Comparison of ENCODE assay signal across 8 cellular contexts in genomic region chr11:119721129-119722120, GRCh38. TPM values are rescaled to one million over a fixed set of nuclear protein-coding genes. Genes with fewer than 3 reads are reported as not detected.
DNase-seq lines count a peak whose midpoint lies in the region; ATAC-seq and TF ChIP-seq lines count a peak whose summit lies in the region.

No MANE protein-coding gene starts in this region.

- H3K27ac ChIP-seq in SK-N-SH (ENCODE audit: low read depth in 2 of 2, low read length in 1 of 2) (peak overlapping the region in 1 of 2 experiments; percentile 78; a peak in 2 of 4 replicates), heart left ventricle (peak overlapping the region in 1 of 12 donors; percentile 18), transverse colon (peak overlapping the region in 1 of 4 donors; percentile 59)

- peaks cover 29% of the 10 kb centered on the region for H4K20me1 ChIP-seq in SK-N-SH (ENCODE audit: insufficient read depth)

- H3K9me2 ChIP-seq in SK-N-SH, result no peaks in the 10 kb centered on the region

- 60% methylated on average over 10 of the region's 13 CpGs for WGBS in SK-N-SH (ENCODE audit: low lambda C conversion rate)
- 69 to 76% (median 71%) methylated on average over 13 of the region's 13 CpGs for WGBS in heart left ventricle, 4 donors
- WGBS in transverse colon (ENCODE audit: low coverage in 1 of 2), 2 donors, result 46 to 93% methylated on average over 3 to 13 of the region's 13 CpGs

- peaks cover 9 to 91% of the 10 kb centered on the region in 2 experiments; a peak in 2 of 4 replicates for H3K4me1 ChIP-seq in SK-N-SH (ENCODE audit: control insufficient read depth in 1 of 2, insufficient read depth in 2 of 2, low read depth in 1 of 2, low read length in 1 of 2)
- peaks cover 0 to 14% (median 3%) of the 10 kb centered on the region in 12 donors for H3K4me1 ChIP-seq in heart left ventricle
- peaks cover 0 to 29% (median 18%) of the 10 kb centered on the region in 4 donors for H3K4me1 ChIP-seq in transverse colon

- H3F3A ChIP-seq in SK-N-SH (replicated peaks; ENCODE audit: insufficient read depth), result no peaks in the 10 kb centered on the region

- H3K4me3 ChIP-seq in SK-N-SH (ENCODE audit: low read depth in 2 of 2, low read length in 1 of 2), result no peak overlapping the region
- H3K4me3 ChIP-seq in heart left ventricle, result no peak overlapping the region
- H3K4me3 ChIP-seq in transverse colon, result no peak overlapping the region

- in situ Hi-C loops in transverse colon (cut with MboI; ENCODE audit: low pct_ligation_motif_present in 1 of 4, low pct_unique_long_range_greater_than_20kb in 1 of 4, low sequenced_read_pairs in 3 of 4), result no loop called here

- peak; percentile 32 for TF ChIP-seq RAD21 in SK-N-SH (IDR thresholded peaks at IDR 0.05; ENCODE audit: low read length)

- DNase-seq in NCI-H82 (lab: John Stamatoyannopoulos, UW), result peak; percentile 60
- DNase-seq in NCI-H82 treated with DMSO at 0.1 percent for 48 hours (lab: John Stamatoyannopoulos, UW; ENCODE audit: unreplicated experiment), result no peak
- peak; percentile 75 for DNase-seq in SK-N-SH
- peak in 4 of 5 donors; percentile 50 to 60 (median 54) for DNase-seq in heart left ventricle
- DNase-seq in transverse colon, result no peak
- no peak for DNase-seq in stimulated activated CD4-positive, alpha-beta T cell treated with anti-CD3 and anti-CD28 coated beads, Interleukin-4, amount 100 ng/mL, for 24 hours
- DNase-seq in NCI-H1694 (lab: John Stamatoyannopoulos, UW), result no peak

- no peak overlapping the region for H2AFZ ChIP-seq in SK-N-SH (ENCODE audit: low read depth)

- CTCF ChIA-PET in SK-N-SH (lab: Yijun Ruan, JAX), result interaction anchor here (0.6 to 3.1 kb wide), 27 partner anchors 8 to 387 kb away, joined by 3 to 22 read pairs (median 3); partner anchors contain the start of gene NECTIN1

- 0 out of 4 replicates have a peak, but pooled peaks of 1 of the 2 experiments have one; percentile 35 for TF ChIP-seq EP300 in SK-N-SH (IDR thresholded peaks at IDR 0.05; ENCODE audit: borderline replicate concordance in 1 of 2, low read depth in 1 of 2, low read length in 1 of 2)
- TF ChIP-seq EP300 in transverse colon (IDR thresholded peaks at IDR 0.05; ENCODE audit: low read depth), result no peak

- peaks cover 8% of the 10 kb centered on the region; the same call in 1 of the 2 replicates for H3K79me2 ChIP-seq in SK-N-SH (ENCODE audit: insufficient read depth)

- no peaks in the 10 kb centered on the region for H3K27me3 ChIP-seq in SK-N-SH (ENCODE audit: insufficient read depth)
- H3K27me3 ChIP-seq in heart left ventricle, result no peaks in the 10 kb centered on the region
- no peaks in the 10 kb centered on the region for H3K27me3 ChIP-seq in transverse colon

- no peak overlapping the region for H3K9ac ChIP-seq in SK-N-SH

- ATAC-seq in heart left ventricle (peak; percentile 57 to 72 (median 60)), GM18907 (IDR thresholded peaks at IDR 0.05; ENCODE audit: unreplicated experiment) (no peak)

- H3K9me3 ChIP-seq in SK-N-SH (no peaks in the 10 kb centered on the region), heart left ventricle (no peaks in the 10 kb centered on the region), transverse colon (no peaks in the 10 kb centered on the region)

- intact Hi-C loops in heart left ventricle (cut with DNase I) (loop anchor here in 5 of 10 donors (5.0 to 10.0 kb wide), 4 partner anchors 39 to 383 kb away; no protein-coding TSS in a partner anchor), transverse colon (cut with DNase I; ENCODE audit: low total_unique reads) (no loop called here)

- POLR2A ChIA-PET in SK-N-SH (lab: Yijun Ruan, JAX), result interaction anchor here (0.8 to 1.2 kb wide), 2 partner anchors 8 to 20 kb away, joined by 3 read pairs; partner anchors contain the start of gene NECTIN1

- no peak for TF ChIP-seq POLR2A in heart left ventricle (IDR thresholded peaks at IDR 0.05)
- no peak for TF ChIP-seq POLR2A in transverse colon (IDR thresholded peaks at IDR 0.05)

- H3K4me2 ChIP-seq in SK-N-SH, result peak overlapping the region; percentile 25; the same call in 1 of the 2 replicates

- TF ChIP-seq CTCF in SK-N-SH (IDR thresholded peaks at IDR 0.05) (peak; percentile 47), heart left ventricle (IDR thresholded peaks at IDR 0.05) (peak; percentile 19 to 68 (median 47)), transverse colon (IDR thresholded peaks at IDR 0.05) (peak; percentile 27 to 60 (median 44))

- H3K36me3 ChIP-seq in SK-N-SH (replicated peaks in 1 of 2; ENCODE audit: control insufficient read depth in 1 of 2, insufficient read depth in 2 of 2, low read length in 1 of 2), result no peaks in the 10 kb centered on the region
- no peaks in the 10 kb centered on the region for H3K36me3 ChIP-seq in heart left ventricle
- H3K36me3 ChIP-seq in transverse colon, result no peaks in the 10 kb centered on the region

TF ChIP-seq in SK-N-SH, 30 proteins besides CTCF, POLR2A, EP300 and RAD21:
- TF ChIP-seq JUND (IDR thresholded peaks at IDR 0.05) (no peak), TCF12 (IDR thresholded peaks at IDR 0.05) (peak; percentile 17; the same call in 1 of the 2 replicates), CHD2 (IDR thresholded peaks at IDR 0.05; ENCODE audit: low read length, partially characterized antibody) (no peak), SMC3 (IDR thresholded peaks at IDR 0.05; ENCODE audit: low read depth, low read length) (peak; percentile 17; the same call in 1 of the 2 replicates)

RNA-seq across cellular contexts. Expression of gene NECTIN1, which starts 7.6 kb away (rescaled TPM):
- polyA plus RNA-seq in SK-N-SH (2012; rRNA removed) (6.7 and 9.1 TPM in 2 replicates), heart left ventricle (10 to 100 TPM in 1 of 2 donors, 1 to 10 TPM in 1; 5.8 to 18.5 TPM)
- 3.9 and 7.4 TPM in 2 replicates for polyA plus RNA-seq in SK-N-SH (2012; cell fraction: cytosol; rRNA removed)
- 10.8 and 12.7 TPM in 2 replicates for polyA plus RNA-seq in SK-N-SH (2012; cell fraction: nucleus; rRNA removed)
- total RNA-seq in heart left ventricle (10 to 100 TPM in 8 of 9 donors, 1 to 10 TPM in 1; 7.2 to 28.6 (median 19.5) TPM), transverse colon (10 to 100 TPM; 11.0 to 71.2 (median 12.6) TPM)

Comparison
In these comparisons a context has a peak if more than half of its experiments do, and no peak if none do; other contexts are left out.
1. DNase-seq: peak in NCI-H82 (single experiment), SK-N-SH (single experiment) and heart left ventricle (4 of 5); none in NCI-H82 treated with DMSO at 0.1 percent for 48 hours (single experiment), transverse colon (single experiment), stimulated activated CD4-positive, alpha-beta T cell treated with anti-CD3 and anti-CD28 coated beads, Interleukin-4, amount 100 ng/mL, for 24 hours (single experiment) and NCI-H1694 (single experiment).
2. Peak in every context shown above with its lines, with median percentiles within 50 percentile points of each other: CTCF ChIP-seq.